1 cellular context compared by ENCODE assay signal in genomic region chr11:119381186-119381988, GRCh38.
A peak's percentile ranks its signal among the peaks of the same experiment; 100 is the strongest.
TF ChIP-seq lines count a peak whose summit lies in the region.

TSS of gene USP2 (minus strand) at chr11:119381690. CDS start at chr11:119373480, 8,210 bp downstream.

TF ChIP-seq in HepG2, 621 proteins besides CTCF, POLR2A, EP300 and RAD21 (continued from another document and continues in another):
- TF ChIP-seq ZMYM3 (CRISPR knock-in tag; IDR thresholded peaks at IDR 0.05): no peak
- TF ChIP-seq PRDM15 (CRISPR knock-in tag; IDR thresholded peaks at IDR 0.05): no peak
- no peak for TF ChIP-seq MATR3 (CRISPR knock-in tag; IDR thresholded peaks at IDR 0.05)
- peak; percentile 55 for TF ChIP-seq NCOA2 (CRISPR knock-in tag; IDR thresholded peaks at IDR 0.05)
- TF ChIP-seq MEIS1 (CRISPR knock-in tag; IDR thresholded peaks at IDR 0.05; ENCODE audit: borderline replicate concordance): 0 out of 2 replicates have a peak, but pooled peaks have one; percentile 7
- peak; percentile 77 for TF ChIP-seq ELF3 (CRISPR knock-in tag; IDR thresholded peaks at IDR 0.05)
- TF ChIP-seq HNRNPUL1 (IDR thresholded peaks at IDR 0.05; ENCODE audit: low read depth, low read length): no peak
- 0 out of 2 replicates have a peak, but pooled peaks have one; percentile 43 for TF ChIP-seq SIN3B (IDR thresholded peaks at IDR 0.05; ENCODE audit: low read length)
- TF ChIP-seq PHB2 (IDR thresholded peaks at IDR 0.05; ENCODE audit: partially characterized antibody): no peak
- no peak for TF ChIP-seq ZNF333 (CRISPR knock-in tag; IDR thresholded peaks at IDR 0.05; ENCODE audit: borderline replicate concordance)
- no peak for TF ChIP-seq ZNF546 (CRISPR knock-in tag; conservative IDR thresholded peaks at IDR 0.05)
- TF ChIP-seq SNAPC5 (CRISPR knock-in tag; IDR thresholded peaks at IDR 0.05; ENCODE audit: borderline replicate concordance): no peak
- TF ChIP-seq GABPB1 (CRISPR knock-in tag; IDR thresholded peaks at IDR 0.05): peak; percentile 85
- TF ChIP-seq TCF7L2 (IDR thresholded peaks at IDR 0.05; ENCODE audit: low read depth, low read length): no peak
- TF ChIP-seq BRD4 (CRISPR knock-in tag; IDR thresholded peaks at IDR 0.05): 0 out of 2 replicates have a peak, but pooled peaks have one; percentile 30
- TF ChIP-seq ZUFSP (CRISPR knock-in tag; IDR thresholded peaks at IDR 0.05; ENCODE audit: borderline replicate concordance): no peak
- peak; percentile 71 for TF ChIP-seq ISL2 (CRISPR knock-in tag; IDR thresholded peaks at IDR 0.05)
- no peak for TF ChIP-seq ADNP (CRISPR knock-in tag; IDR thresholded peaks at IDR 0.05)
- peak; percentile 93 for TF ChIP-seq ZBTB21 (CRISPR knock-in tag; IDR thresholded peaks at IDR 0.05)
- no peak for TF ChIP-seq ZIK1 (CRISPR knock-in tag; IDR thresholded peaks at IDR 0.05; ENCODE audit: borderline replicate concordance, low read depth)
- peak; percentile 100 for TF ChIP-seq MXD4 (CRISPR knock-in tag; IDR thresholded peaks at IDR 0.05)
- peak; percentile 53; the same call in 1 of the 2 replicates for TF ChIP-seq ZNF784 (CRISPR knock-in tag; IDR thresholded peaks at IDR 0.05; ENCODE audit: borderline replicate concordance)
- TF ChIP-seq ZNF713 (CRISPR knock-in tag; IDR thresholded peaks at IDR 0.05): no peak
- TF ChIP-seq KLF15 (CRISPR knock-in tag; IDR thresholded peaks at IDR 0.05; ENCODE audit: borderline replicate concordance): no peak
- TF ChIP-seq ARNT2 (CRISPR knock-in tag; IDR thresholded peaks at IDR 0.05; ENCODE audit: low read depth): no peak; the same call in none of the 2 replicates
- TF ChIP-seq POLR2G (IDR thresholded peaks at IDR 0.05; ENCODE audit: low read depth, low read length): peak; percentile 65; the same call in 1 of the 2 replicates
- no peak for TF ChIP-seq DMTF1 (CRISPR knock-in tag; IDR thresholded peaks at IDR 0.05)
- TF ChIP-seq USF2 (IDR thresholded peaks at IDR 0.05; ENCODE audit: low read depth, low read length): peak; percentile 64
- peak; percentile 60; the same call in 1 of the 2 replicates for TF ChIP-seq USF2 (CRISPR knock-in tag; IDR thresholded peaks at IDR 0.05; ENCODE audit: borderline replicate concordance)
- TF ChIP-seq ATF3 (CRISPR knock-in tag; IDR thresholded peaks at IDR 0.05): no peak
- 0 out of 2 replicates have a peak, but pooled peaks have one; percentile 73 for TF ChIP-seq BORCS8-MEF2B (CRISPR knock-in tag; IDR thresholded peaks at IDR 0.05)
- no peak for TF ChIP-seq MAF1 (CRISPR knock-in tag; IDR thresholded peaks at IDR 0.05; ENCODE audit: borderline replicate concordance)
- TF ChIP-seq ZNF276 (CRISPR knock-in tag; IDR thresholded peaks at IDR 0.05; ENCODE audit: low read depth): no peak
- TF ChIP-seq ZNF740 (CRISPR knock-in tag; IDR thresholded peaks at IDR 0.05): no peak
- peak; percentile 61; the same call in 1 of the 2 replicates for TF ChIP-seq TFDP2 (CRISPR knock-in tag; IDR thresholded peaks at IDR 0.05)
- peak; percentile 72; the same call in 1 of the 2 replicates for TF ChIP-seq ZNF580 (CRISPR knock-in tag; IDR thresholded peaks at IDR 0.05; ENCODE audit: borderline replicate concordance, low read depth)
- TF ChIP-seq ZZZ3 (CRISPR knock-in tag; IDR thresholded peaks at IDR 0.05; ENCODE audit: borderline replicate concordance): no peak
- TF ChIP-seq FOXK1 (CRISPR knock-in tag; IDR thresholded peaks at IDR 0.05; ENCODE audit: borderline replicate concordance, low read depth): peak; percentile 97
- TF ChIP-seq SALL2 (CRISPR knock-in tag; IDR thresholded peaks at IDR 0.05): peak; percentile 67
- no peak for TF ChIP-seq ZNF576 (CRISPR knock-in tag; IDR thresholded peaks at IDR 0.05)
- TF ChIP-seq ZNF747 (CRISPR knock-in tag; IDR thresholded peaks at IDR 0.05; ENCODE audit: borderline replicate concordance): peak; percentile 85
- TF ChIP-seq PATZ1 (CRISPR knock-in tag; IDR thresholded peaks at IDR 0.05): peak; percentile 95
- TF ChIP-seq ZSCAN20 (CRISPR knock-in tag; IDR thresholded peaks at IDR 0.05; ENCODE audit: borderline replicate concordance): no peak
- TF ChIP-seq PAWR (CRISPR knock-in tag; IDR thresholded peaks at IDR 0.05; ENCODE audit: borderline replicate concordance): no peak
- no peak for TF ChIP-seq FOXM1 (CRISPR knock-in tag; IDR thresholded peaks at IDR 0.05)
- TF ChIP-seq ZNF121 (CRISPR knock-in tag; IDR thresholded peaks at IDR 0.05): no peak
- TF ChIP-seq ZNF12 (CRISPR knock-in tag; IDR thresholded peaks at IDR 0.05): peak; percentile 5; the same call in 1 of the 2 replicates
- no peak for TF ChIP-seq NR2C2 (CRISPR knock-in tag; IDR thresholded peaks at IDR 0.05; ENCODE audit: borderline replicate concordance)
- TF ChIP-seq CCDC6 (CRISPR knock-in tag; IDR thresholded peaks at IDR 0.05): peak; percentile 27; the same call in 1 of the 2 replicates
- no peak for TF ChIP-seq ZBTB42 (CRISPR knock-in tag; IDR thresholded peaks at IDR 0.05)
